Comparison of ENCODE assay signal across 10 cellular contexts in genomic region chr5:150399158-150400019, GRCh38. TPM values are rescaled to one million over a fixed set of nuclear protein-coding genes. Genes with fewer than 3 reads are reported as not detected.
DNase-seq lines count a peak whose midpoint lies in the region; ATAC-seq and TF ChIP-seq lines count a peak whose summit lies in the region.
"Had no signal": no experiment of that assay in that cellular context is flagged by ENCODE, and none has a peak within 500 bp of the region (broad histone marks: within the 10 kb centered on the region; RNA-seq: fewer than 3 reads in every experiment).

No MANE protein-coding gene starts in this region.

- no peak overlapping the region for H3K9ac ChIP-seq in Karpas-422 (ENCODE audit: low read length)

- peak overlapping the region; percentile 74 for H3K27ac ChIP-seq in Karpas-422 (ENCODE audit: low read length)
- H3K27ac ChIP-seq: HL-60 had no signal

- CTCF ChIA-PET in activated CD4-positive, alpha-beta T cell treated with anti-CD3 and anti-CD28 coated beads for 36 hours (lab: Charles Lee): interaction anchor here (0.9 to 4.4 kb wide), 7 partner anchors 8 to 41 kb away, joined by 3 to 48 read pairs (median 4); partner anchors contain the start of gene CD74

- no peaks in the 10 kb centered on the region for H3K79me2 ChIP-seq in Karpas-422 (ENCODE audit: low read length)

- peaks cover 57 to 75% (median 63%) of the 10 kb centered on the region in 3 donors for H3K4me1 Mint-ChIP-seq in naive B cell
- no peaks in the 10 kb centered on the region for H3K4me1 Mint-ChIP-seq in activated CD4-positive, alpha-beta T cell treated with anti-CD3 and anti-CD28 coated beads for 36 hours

- ATAC-seq in GM18505 (IDR thresholded peaks at IDR 0.05; ENCODE audit: unreplicated experiment): peak; percentile 10
- ATAC-seq in GM21529 (IDR thresholded peaks at IDR 0.05; ENCODE audit: unreplicated experiment): peak; percentile 13
- ATAC-seq in naive B cell (ENCODE audit: low read depth in 2 of 2): peak; percentile 20 to 24
- no peak for ATAC-seq in activated CD4-positive, alpha-beta T cell treated with anti-CD3 and anti-CD28 coated beads for 36 hours
- ATAC-seq in left colon: no peak
- ATAC-seq: left cardiac atrium had no signal

- H3K4me1 ChIP-seq in Karpas-422 (ENCODE audit: low read length): peaks cover 46% of the 10 kb centered on the region

- H3K4me2 ChIP-seq in Karpas-422 (ENCODE audit: low read depth, low read length, poor library complexity, severe bottlenecking): no peak overlapping the region

- H3K27me3 ChIP-seq in Karpas-422 (ENCODE audit: low read length): no peaks in the 10 kb centered on the region

- peak overlapping the region; percentile 94 to 100 (median 98) for H3K27ac Mint-ChIP-seq in naive B cell
- no peak overlapping the region for H3K27ac Mint-ChIP-seq in activated CD4-positive, alpha-beta T cell treated with anti-CD3 and anti-CD28 coated beads for 36 hours

- H3K4me3 ChIP-seq in Karpas-422 (ENCODE audit: low read length): no peak overlapping the region

- POLR2A ChIA-PET in activated CD4-positive, alpha-beta T cell treated with anti-CD3 and anti-CD28 coated beads for 36 hours (lab: Charles Lee): interaction anchor here (0.6 to 0.9 kb wide), 2 partner anchors 13 to 44 kb away, joined by 4 to 5 read pairs; partner anchors contain the start of gene CD74

- H3K9me2 ChIP-seq in Karpas-422 (replicated peaks; ENCODE audit: insufficient read depth, low read length): no peaks in the 10 kb centered on the region

- H3K9me3 ChIP-seq in Karpas-422 (ENCODE audit: low read length): no peaks in the 10 kb centered on the region

- H4K20me1 ChIP-seq in Karpas-422 (ENCODE audit: insufficient read depth, low read depth, low read length): peaks cover 22% of the 10 kb centered on the region; the same call in 1 of the 2 replicates

- peaks cover 0 to 13% (median 0%) of the 10 kb centered on the region in 3 donors for H3K27me3 Mint-ChIP-seq in naive B cell
- no peaks in the 10 kb centered on the region for H3K27me3 Mint-ChIP-seq in activated CD4-positive, alpha-beta T cell treated with anti-CD3 and anti-CD28 coated beads for 36 hours

- peaks cover 0 to 17% (median 0%) of the 10 kb centered on the region in 7 donors for H3K9me3 Mint-ChIP-seq in naive B cell
- H3K9me3 Mint-ChIP-seq in activated CD4-positive, alpha-beta T cell treated with anti-CD3 and anti-CD28 coated beads for 36 hours (ENCODE audit: low read depth): no peaks in the 10 kb centered on the region

- no peak overlapping the region for H2AFZ ChIP-seq in Karpas-422 (ENCODE audit: low read length)

- TF ChIP-seq POLR2A in GM18505 (IDR thresholded peaks at IDR 0.05; ENCODE audit: borderline replicate concordance, extremely low read depth, insufficient read depth, insufficient read length): peak; percentile 76

- DNase-seq in Karpas-422 (peak; percentile 73), naive B cell (peak; percentile 81), LoVo (ENCODE audit: low spot score) (no peak), left colon (no peak)
- DNase-seq in activated CD4-positive, alpha-beta T cell treated with anti-CD3 and anti-CD28 coated beads for 36 hours: no peak
- DNase-seq in activated CD4-positive, CD25-positive, alpha-beta regulatory T cell treated with anti-CD3 and anti-CD28 coated beads, Interleukin-2, amount 50 U/mL, for 72 hours: no peak
- DNase-seq: left cardiac atrium had no signal

- H3K4me3 Mint-ChIP-seq in naive B cell: peak overlapping the region; percentile 53 to 96 (median 80)
- H3K4me3 Mint-ChIP-seq in activated CD4-positive, alpha-beta T cell treated with anti-CD3 and anti-CD28 coated beads for 36 hours: no peak overlapping the region

- intact Hi-C loops in activated CD4-positive, alpha-beta T cell treated with anti-CD3 and anti-CD28 coated beads for 36 hours (cut with DNase I, micrococcal nuclease): no loop called here
- intact Hi-C loops in left colon (cut with DNase I, micrococcal nuclease): no loop called here

- H3K36me3 ChIP-seq in Karpas-422 (ENCODE audit: insufficient read depth, low read length): peaks cover 32% of the 10 kb centered on the region

- H3K36me3 Mint-ChIP-seq in naive B cell: peaks cover 27 to 29% of the 10 kb centered on the region in 2 donors
- H3K36me3 Mint-ChIP-seq in activated CD4-positive, alpha-beta T cell treated with anti-CD3 and anti-CD28 coated beads for 36 hours (ENCODE audit: low read depth): peaks cover 35% of the 10 kb centered on the region

RNA-seq across cellular contexts. Expression of gene CD74, which starts 13.3 kb away (rescaled TPM):
- total RNA-seq in Karpas-422 (2014; rRNA removed; shearing (Covaris generic); ENCODE audit: low replicate concordance): 5,756 and 8,933 TPM in 2 replicates
- polyA plus RNA-seq in naive B cell (ENCODE audit: low read depth in 6 of 6): over 10,000 TPM; 22,737 to 35,313 (median 25,671) TPM
- total RNA-seq in activated CD4-positive, alpha-beta T cell treated with anti-CD3 and anti-CD28 coated beads for 36 hours: 100 to 1,000 TPM; 217 to 290 TPM
- total RNA-seq in left colon: 100 to 1,000 TPM; 132 to 435 TPM

RNA-seq across cellular contexts. Expression of gene TCOF1, which starts 41.9 kb away (rescaled TPM):
- total RNA-seq in Karpas-422 (2014; rRNA removed; shearing (Covaris generic); ENCODE audit: low replicate concordance): 23.0 and 42.6 TPM in 2 replicates
- 10 to 100 TPM in 2 of 6 donors, 1 to 10 TPM in 4; 5.1 to 31.2 (median 9.3) TPM for polyA plus RNA-seq in naive B cell (ENCODE audit: low read depth in 6 of 6)
- total RNA-seq in activated CD4-positive, alpha-beta T cell treated with anti-CD3 and anti-CD28 coated beads for 36 hours: 100 to 1,000 TPM; 113 to 145 TPM
- total RNA-seq in left colon: 10 to 100 TPM; 14.6 to 21.7 TPM

RNA-seq across cellular contexts. Expression of gene RPS14, which starts 50.1 kb away (rescaled TPM):
- total RNA-seq in Karpas-422 (2014; rRNA removed; shearing (Covaris generic); ENCODE audit: low replicate concordance): 3,040 and 3,750 TPM in 2 replicates
- 1,000 to 10,000 TPM; 4,594 to 6,671 (median 5,653) TPM for polyA plus RNA-seq in naive B cell (ENCODE audit: low read depth in 6 of 6)
- total RNA-seq in activated CD4-positive, alpha-beta T cell treated with anti-CD3 and anti-CD28 coated beads for 36 hours: 1,000 to 10,000 TPM; 2,270 to 3,312 TPM
- total RNA-seq in left colon: 1,000 to 10,000 TPM; 1,685 to 1,991 TPM

Comparison
In these comparisons a context has a peak if more than half of its experiments do, and no peak if none do; other contexts are left out.
1. ATAC-seq: peak in GM18505 (single experiment), GM21529 (single experiment) and naive B cell (2 of 2); none in activated CD4-positive, alpha-beta T cell treated with anti-CD3 and anti-CD28 coated beads for 36 hours (single experiment) and left colon (single experiment).
2. DNase-seq: peak in Karpas-422 (single experiment) and naive B cell (single experiment); none in activated CD4-positive, alpha-beta T cell treated with anti-CD3 and anti-CD28 coated beads for 36 hours (single experiment), LoVo (single experiment), activated CD4-positive, CD25-positive, alpha-beta regulatory T cell treated with anti-CD3 and anti-CD28 coated beads, Interleukin-2, amount 50 U/mL, for 72 hours (single experiment) and left colon (0 of 2).
3. RNA of gene CD74, which starts 13.3 kb away (total RNA-seq): 5,756 to 8,933 TPM in Karpas-422; 132 to 435 TPM in left colon and 217 to 290 TPM in activated CD4-positive, alpha-beta T cell treated with anti-CD3 and anti-CD28 coated beads for 36 hours; every median in the first group is over 10 times any median in the second.